Comparison of ENCODE assay signal across 1 cellular context in genomic region chr20:31860431-31861345, GRCh38.
TF ChIP-seq lines count a peak whose summit lies in the region.

No MANE protein-coding gene starts in this region.

TF ChIP-seq in GM23338, 12 proteins besides CTCF, POLR2A, EP300 and RAD21 (continued from another document):
- no peak for TF ChIP-seq ZNF462 (CRISPR knock-in tag; IDR thresholded peaks at IDR 0.05)
